ENCODE assay signal across 1 cellular context in genomic region chr6:7691675-7692452, GRCh38.
A peak's percentile ranks its signal among the peaks of the same experiment; 100 is the strongest.
TF ChIP-seq lines count a peak whose summit lies in the region.

No MANE protein-coding gene starts in this region.

TF ChIP-seq in K562, 482 proteins besides CTCF, POLR2A, EP300 and RAD21 (continued from another document and continues in another):
- no peak for TF ChIP-seq PREB (CRISPR knock-in tag; IDR thresholded peaks at IDR 0.05)
- no peak for TF ChIP-seq CBX1 (IDR thresholded peaks at IDR 0.05; ENCODE audit: low read depth)
- no peak for TF ChIP-seq ZNF184 (CRISPR knock-in tag; IDR thresholded peaks at IDR 0.05)
- TF ChIP-seq CBX5 (IDR thresholded peaks at IDR 0.05; ENCODE audit: borderline replicate concordance, low read depth): no peak
- TF ChIP-seq ZC3H8 (IDR thresholded peaks at IDR 0.05): no peak
- TF ChIP-seq HDGF (IDR thresholded peaks at IDR 0.05): no peak
- TF ChIP-seq ZNF780A (CRISPR knock-in tag; IDR thresholded peaks at IDR 0.05): no peak
- TF ChIP-seq SP1 (CRISPR knock-in tag; IDR thresholded peaks at IDR 0.05): peak; percentile 26; the same call in 1 of the 2 replicates
- no peak for TF ChIP-seq ZNF518B (CRISPR knock-in tag; IDR thresholded peaks at IDR 0.05)
- TF ChIP-seq SETDB1 (IDR thresholded peaks at IDR 0.05; ENCODE audit: low read length): no peak
- TF ChIP-seq ZFPM2 (CRISPR knock-in tag; IDR thresholded peaks at IDR 0.05): no peak
- no peak for TF ChIP-seq CLOCK (CRISPR knock-in tag; IDR thresholded peaks at IDR 0.05; ENCODE audit: borderline replicate concordance)
- TF ChIP-seq ZNF609 (CRISPR knock-in tag; IDR thresholded peaks at IDR 0.05; ENCODE audit: borderline replicate concordance): no peak
- TF ChIP-seq GMEB1 (CRISPR knock-in tag; IDR thresholded peaks at IDR 0.05): no peak
- TF ChIP-seq TEAD4 (IDR thresholded peaks at IDR 0.05; ENCODE audit: low read length): peak; percentile 18; the same call in 1 of the 2 replicates
- no peak for TF ChIP-seq TEAD4 (CRISPR knock-in tag; IDR thresholded peaks at IDR 0.05; ENCODE audit: borderline replicate concordance)
- no peak for TF ChIP-seq ZNF512 (tag; IDR thresholded peaks at IDR 0.05)
- no peak for TF ChIP-seq ZHX1 (conservative IDR thresholded peaks at IDR 0.05; ENCODE audit: low read length)
- TF ChIP-seq NBN (IDR thresholded peaks at IDR 0.05; ENCODE audit: low read depth): no peak
- TF ChIP-seq XRCC5 (IDR thresholded peaks at IDR 0.05; ENCODE audit: low read depth, low read length): no peak
- peak; percentile 20 for TF ChIP-seq HNRNPLL (IDR thresholded peaks at IDR 0.05; ENCODE audit: low read depth, low read length, poor library complexity, severe bottlenecking)
- peak in 1 of 3 experiments; percentile 52 for TF ChIP-seq YY1 (IDR thresholded peaks at IDR 0.05; ENCODE audit: borderline replicate concordance in 1 of 3, control insufficient read depth in 1 of 3, extremely low read depth in 1 of 3, insufficient read depth in 3 of 3, insufficient read length in 1 of 3, insufficient replicate concordance in 2 of 3, low read depth in 1 of 3, low read length in 2 of 3)
